ENCODE assay signal across 8 cellular contexts in genomic region chr10:86520871-86521619, GRCh38. TPM values are rescaled to one million over a fixed set of nuclear protein-coding genes. Genes with fewer than 3 reads are reported as not detected.
DNase-seq lines count a peak whose midpoint lies in the region; ATAC-seq and TF ChIP-seq lines count a peak whose summit lies in the region.

No MANE protein-coding gene starts in this region.

- H3K4me1 ChIP-seq in heart left ventricle = peaks cover 0 to 71% (median 49%) of the 10 kb centered on the region in 12 donors
- H3K4me1 ChIP-seq in prostate gland (replicated peaks) = no peaks in the 10 kb centered on the region

- H3K4me1 Mint-ChIP-seq in activated naive CD8-positive, alpha-beta T cell treated with anti-CD3 and anti-CD28 coated beads, Interleukin-2, amount 50 U/mL, for 24 hours = peaks cover 73% of the 10 kb centered on the region

- 0 to 1% (median 0%) methylated on average over 25 to 64 of the region's 64 CpGs for WGBS in heart left ventricle, 4 donors
- under 1% methylated on average over 64 of the region's 64 CpGs for WGBS in prostate gland

- TF ChIP-seq CTCF in heart left ventricle (IDR thresholded peaks at IDR 0.05) (no peak), prostate gland (IDR thresholded peaks at IDR 0.05) (no peak)

- H3K9me3 ChIP-seq in heart left ventricle (no peaks in the 10 kb centered on the region), prostate gland (no peaks in the 10 kb centered on the region)

- peak overlapping the region; percentile 88 for H3K27ac Mint-ChIP-seq in activated naive CD8-positive, alpha-beta T cell treated with anti-CD3 and anti-CD28 coated beads, Interleukin-2, amount 50 U/mL, for 24 hours

- H3K4me3 Mint-ChIP-seq in activated naive CD8-positive, alpha-beta T cell treated with anti-CD3 and anti-CD28 coated beads, Interleukin-2, amount 50 U/mL, for 24 hours = peak overlapping the region; percentile 89

- H3K36me3 ChIP-seq in heart left ventricle (peaks cover 0 to 28% (median 18%) of the 10 kb centered on the region in 9 donors), prostate gland (no peaks in the 10 kb centered on the region)

- intact Hi-C loops in heart left ventricle (cut with DNase I) (loop anchor here in 3 of 10 donors (5.0 to 10.0 kb wide), 3 partner anchors 64 to 116 kb away; no protein-coding TSS in a partner anchor), prostate gland (cut with DNase I) (loop anchor here (5.0 kb wide), 1 partner anchor 119 kb away; no protein-coding TSS in a partner anchor)

- peaks cover 38% of the 10 kb centered on the region for H3K36me3 Mint-ChIP-seq in activated naive CD8-positive, alpha-beta T cell treated with anti-CD3 and anti-CD28 coated beads, Interleukin-2, amount 50 U/mL, for 24 hours (ENCODE audit: low read depth)

- H3K27me3 ChIP-seq in heart left ventricle = no peaks in the 10 kb centered on the region
- no peaks in the 10 kb centered on the region for H3K27me3 ChIP-seq in prostate gland (replicated peaks; ENCODE audit: insufficient read depth)

- peak overlapping the region; percentile 90 to 99 (median 97) for H3K27ac ChIP-seq in heart left ventricle
- H3K27ac ChIP-seq in prostate gland = peak overlapping the region; percentile 90 to 95

- ATAC-seq in GM18868 (IDR thresholded peaks at IDR 0.05; ENCODE audit: unreplicated experiment) (peak; percentile 22), HG03064 (IDR thresholded peaks at IDR 0.05; ENCODE audit: low read depth, unreplicated experiment) (peak; percentile 17), heart left ventricle (peak in 3 of 4 donors; percentile 39 to 56 (median 47))
- peak; percentile 21 for ATAC-seq in activated naive CD8-positive, alpha-beta T cell treated with anti-CD3 and anti-CD28 coated beads, Interleukin-2, amount 50 U/mL, for 24 hours

- no peaks in the 10 kb centered on the region for H3K9me3 Mint-ChIP-seq in activated naive CD8-positive, alpha-beta T cell treated with anti-CD3 and anti-CD28 coated beads, Interleukin-2, amount 50 U/mL, for 24 hours

- H3K4me3 ChIP-seq in heart left ventricle (peak overlapping the region; percentile 83 to 100 (median 98)), prostate gland (peak overlapping the region; percentile 95 to 99)

- no peak for TF ChIP-seq POLR2A in heart left ventricle (IDR thresholded peaks at IDR 0.05)
- no peak for TF ChIP-seq POLR2A in prostate gland (IDR thresholded peaks at IDR 0.05)

- DNase-seq in AG20443 (ENCODE audit: low spot score) = peak; percentile 73
- peak; percentile 57 for DNase-seq in RPMI8226
- peak; percentile 56 for DNase-seq in activated naive CD8-positive, alpha-beta T cell treated with anti-CD3 and anti-CD28 coated beads, Interleukin-2, amount 50 U/mL, for 24 hours
- DNase-seq in heart left ventricle = peak; percentile 49 to 79 (median 62)
- peak; percentile 42 for DNase-seq in prostate gland (ENCODE audit: low spot score)
- DNase-seq in NCI-H2029 (lab: John Stamatoyannopoulos, UW) = no peak

- H3K27me3 Mint-ChIP-seq in activated naive CD8-positive, alpha-beta T cell treated with anti-CD3 and anti-CD28 coated beads, Interleukin-2, amount 50 U/mL, for 24 hours = no peaks in the 10 kb centered on the region

RNA-seq across cellular contexts. Expression of gene WAPL, which starts 0.5 kb away (rescaled TPM):
- total RNA-seq in heart left ventricle (10 to 100 TPM; 19.7 to 29.9 (median 23.8) TPM), prostate gland (10 to 100 TPM; 29.6 to 46.8 TPM)
- 10 to 100 TPM in 1 of 2 donors, 1 to 10 TPM in 1; 9.4 to 15.3 TPM for polyA plus RNA-seq in heart left ventricle
